ENCODE assay signal across 8 cellular contexts in genomic region chr11:10752061-10752460, GRCh38. TPM values are rescaled to one million over a fixed set of nuclear protein-coding genes. Genes with fewer than 3 reads are reported as not detected.
DNase-seq lines count a peak whose midpoint lies in the region; ATAC-seq and TF ChIP-seq lines count a peak whose summit lies in the region.

No MANE protein-coding gene starts in this region.

- H3K36me3 Mint-ChIP-seq in naive B cell: peaks cover 0 to 9% of the 10 kb centered on the region in 2 donors

- in situ Hi-C loops in ACHN (cut with HindIII; ENCODE audit: low pct_ligation_motif_present, low pct_unique_long_range_greater_than_20kb, low sequenced_read_pairs): no loop called here

- H3K4me3 Mint-ChIP-seq in naive B cell: peak overlapping the region; percentile 93 to 100 (median 96)

- ATAC-seq in naive B cell (ENCODE audit: low read depth in 2 of 2) (no peak), HG02981 (IDR thresholded peaks at IDR 0.05; ENCODE audit: unreplicated experiment) (no peak), HG03139 (IDR thresholded peaks at IDR 0.05; ENCODE audit: unreplicated experiment) (no peak), GM19395 (IDR thresholded peaks at IDR 0.05; ENCODE audit: unreplicated experiment) (no peak)

- DNase-seq in AG10803 (ENCODE audit: low read depth) (no peak), colonic mucosa (no peak), naive B cell (no peak), ACHN (no peak)
- DNase-seq in Jurkat, Clone E6-1 (ENCODE audit: low read depth, low spot score): no peak

- intact Hi-C loops in colonic mucosa (cut with DNase I): no loop called here

- H3K4me1 Mint-ChIP-seq in naive B cell: peaks cover 5 to 19% (median 10%) of the 10 kb centered on the region in 3 donors

- H3K36me3 ChIP-seq in colonic mucosa: peaks cover 6% of the 10 kb centered on the region

- no peaks in the 10 kb centered on the region for H3K27me3 Mint-ChIP-seq in naive B cell

- H3K9me3 Mint-ChIP-seq in naive B cell: no peaks in the 10 kb centered on the region

- H3K27ac Mint-ChIP-seq in naive B cell: peak overlapping the region in 4 of 6 donors; percentile 91 to 97 (median 92)

- peak overlapping the region; percentile 88 for H3K4me3 ChIP-seq in AG10803 (ENCODE audit: low read length)
- H3K4me3 ChIP-seq in Jurkat, Clone E6-1 (ENCODE audit: low read length): peak overlapping the region; percentile 91
- peak overlapping the region; percentile 64 for H3K4me3 ChIP-seq in colonic mucosa

- no peaks in the 10 kb centered on the region for H3K4me1 ChIP-seq in colonic mucosa

- no peaks in the 10 kb centered on the region for H3K27me3 ChIP-seq in colonic mucosa

- H3K9me3 ChIP-seq in colonic mucosa: no peaks in the 10 kb centered on the region

- TF ChIP-seq CTCF in AG10803 (conservative IDR thresholded peaks at IDR 0.05; ENCODE audit: low read length) (no peak), colonic mucosa (IDR thresholded peaks at IDR 0.05) (no peak)

- peak overlapping the region; percentile 84 to 85 for H3K9ac ChIP-seq in colonic mucosa (ENCODE audit: low read depth in 2 of 2, low read length in 2 of 2)

- no peak overlapping the region for H3K27ac ChIP-seq in colonic mucosa

RNA-seq across cellular contexts. Expression of gene CTR9, which starts 1.0 kb away (rescaled TPM):
- polyA plus RNA-seq in Jurkat, Clone E6-1 (2012; ENCODE audit: insufficient read depth, insufficient read length): 39.4 TPM
- 10 to 100 TPM; 33.9 to 37.4 TPM for total RNA-seq in colonic mucosa
- 10 to 100 TPM; 29.0 to 67.9 (median 59.0) TPM for polyA plus RNA-seq in naive B cell (ENCODE audit: low read depth in 6 of 6)

RNA-seq across cellular contexts. Expression of gene EIF4G2, which starts 56.7 kb away (rescaled TPM):
- 867 TPM for polyA plus RNA-seq in Jurkat, Clone E6-1 (2012; ENCODE audit: insufficient read depth, insufficient read length)
- total RNA-seq in colonic mucosa: 1,000 to 10,000 TPM; 1,073 to 1,080 TPM
- polyA plus RNA-seq in naive B cell (ENCODE audit: low read depth in 6 of 6): 100 to 1,000 TPM; 536 to 677 (median 589) TPM

RNA-seq across cellular contexts. Expression of gene IRAG1, which starts 58.5 kb away (rescaled TPM):
- polyA plus RNA-seq in Jurkat, Clone E6-1 (2012; ENCODE audit: insufficient read depth, insufficient read length): not detected
- 10 to 100 TPM in 1 of 2 donors, 1 to 10 TPM in 1; 3.5 to 18.7 TPM for total RNA-seq in colonic mucosa
- polyA plus RNA-seq in naive B cell (ENCODE audit: low read depth in 6 of 6): 1 to 10 TPM in 2 of 6 donors, under 1 TPM in 4; 0.57 to 1.0 (median 0.78) TPM
